In the genomic region with DNA sequence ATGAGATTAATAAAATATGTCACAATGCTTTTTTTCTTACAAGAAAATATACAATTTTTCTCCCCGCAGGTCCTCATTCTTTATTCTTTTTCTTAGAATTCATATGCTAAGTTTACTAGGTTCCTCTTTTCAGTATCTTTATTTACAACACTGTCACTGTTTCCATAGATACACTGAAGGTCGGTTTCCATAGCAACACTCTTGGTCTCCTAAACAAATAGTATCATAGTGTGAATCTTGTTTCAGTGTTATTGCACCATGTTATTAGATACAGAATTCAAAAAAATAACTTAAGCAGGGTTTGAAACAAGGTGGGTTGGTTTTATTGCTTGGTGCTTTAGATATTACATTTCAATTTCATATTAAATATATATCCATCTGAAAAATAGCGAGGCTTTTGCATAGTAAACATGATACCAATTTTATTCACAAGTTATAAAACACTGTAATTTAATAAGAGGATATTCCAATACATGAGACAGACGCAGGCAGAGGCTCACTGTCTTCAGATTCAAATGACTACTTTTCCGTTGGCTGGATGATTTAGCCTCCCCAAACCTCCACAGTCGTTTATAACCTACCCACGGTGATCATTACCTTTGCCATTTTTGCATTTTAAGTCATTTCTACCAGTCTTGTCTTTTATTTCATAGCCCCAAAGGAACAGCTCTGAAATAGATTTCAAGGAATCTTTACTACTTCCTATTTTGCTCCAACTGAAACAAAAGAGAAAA, we compare ENCODE assay signal across 8 cellular contexts.
DNase-seq lines count a peak whose midpoint lies in the region; ATAC-seq, FAIRE-seq and TF ChIP-seq lines count a peak whose summit lies in the region.

No MANE protein-coding gene starts in this region.

- POLR2A ChIA-PET in endothelial cell of umbilical vein (lab: Charles Lee): interaction anchor here (1.0 kb wide), 1 partner anchor 89 kb away, joined by 3 read pairs; the partner anchor contains the start of gene KLF6

- no peaks in the 10 kb centered on the region for H4K20me1 ChIP-seq in endothelial cell of umbilical vein (replicated peaks; ENCODE audit: control insufficient read depth, extremely low read depth, insufficient read depth, low read length)

- peaks cover 13% of the 10 kb centered on the region for H3K4me1 ChIP-seq in endothelial cell of umbilical vein (ENCODE audit: control insufficient read depth, extremely low read depth, insufficient read depth, low read length)

- no peak overlapping the region for H3K4me3 ChIP-seq in endothelial cell of umbilical vein (replicated peaks in 1 of 3; ENCODE audit: insufficient read depth in 1 of 3, low read depth in 1 of 3, low read length in 3 of 3)

- ATAC-seq in GM19372 (IDR thresholded peaks at IDR 0.05; ENCODE audit: low read depth, unreplicated experiment) (peak; percentile 66), HG03354 (IDR thresholded peaks at IDR 0.05; ENCODE audit: poor library complexity, severe bottlenecking, unreplicated experiment) (peak; percentile 72)

- no peak for TF ChIP-seq POLR2A in endothelial cell of umbilical vein (IDR thresholded peaks at IDR 0.05; ENCODE audit: low read depth, low read length)

- H3K79me2 ChIP-seq in endothelial cell of umbilical vein (ENCODE audit: control insufficient read depth, insufficient read depth, low read length): no peaks in the 10 kb centered on the region

- no TSS peak for BruUV-seq in Calu3 (replicated peaks; lab: Mats Ljungman, UMichigan)
- no TSS peak for BruUV-seq in endothelial cell of umbilical vein (replicated peaks; lab: Mats Ljungman, UMichigan)

- H3K9me3 Mint-ChIP-seq in Calu3 (ENCODE audit: low read depth, unreplicated experiment) (no peaks in the 10 kb centered on the region), osteocyte (ENCODE audit: unreplicated experiment) (no peaks in the 10 kb centered on the region)

- no peak overlapping the region for H3K9ac ChIP-seq in endothelial cell of umbilical vein (replicated peaks; ENCODE audit: extremely low read depth, insufficient read depth, low read length)

- H3K9me1 ChIP-seq in endothelial cell of umbilical vein (replicated peaks; ENCODE audit: control insufficient read depth, extremely low read depth, insufficient read depth, low read length): no peaks in the 10 kb centered on the region

- no peak overlapping the region for H3K27ac ChIP-seq in endothelial cell of umbilical vein (ENCODE audit: insufficient read depth, low read depth, low read length)

- CTCF ChIA-PET in Calu3 (lab: Charles Lee): no interaction called here
- CTCF ChIA-PET in endothelial cell of umbilical vein (lab: Charles Lee): interaction anchor here (0.6 to 1.6 kb wide), 4 partner anchors 9 to 329 kb away, joined by 3 to 7 read pairs (median 4); no protein-coding TSS in a partner anchor

- H3K4me1 Mint-ChIP-seq in Calu3 (ENCODE audit: low read depth, unreplicated experiment) (peaks cover 50% of the 10 kb centered on the region), osteocyte (ENCODE audit: unreplicated experiment) (peaks cover 25% of the 10 kb centered on the region)

- no peaks in the 10 kb centered on the region for H3K36me3 ChIP-seq in endothelial cell of umbilical vein (ENCODE audit: control insufficient read depth in 2 of 2, extremely low read depth in 1 of 2, insufficient read depth in 2 of 2, low read length in 2 of 2)

- DNase-seq in Calu3: no peak
- DNase-seq in RPMI7951 (ENCODE audit: low read depth): peak; percentile 79
- DNase-seq in endothelial cell of umbilical vein (ENCODE audit: low read depth, low spot score): peak; percentile 64
- DNase-seq in osteocyte (ENCODE audit: extremely low spot score, unreplicated experiment): no peak
- DNase-seq in activated effector memory CD4-positive, alpha-beta T cell treated with Interleukin-2 at 50 U/mL for 16 hours: no peak
- DNase-seq in stimulated activated CD4-positive, alpha-beta T cell treated with anti-CD3 and anti-CD28 coated beads, Interleukin-4, amount 100 ng/mL, for 4 hours: no peak

- TF ChIP-seq CTCF in Calu3 (IDR thresholded peaks at IDR 0.05; ENCODE audit: unreplicated experiment) (no peak), endothelial cell of umbilical vein (IDR thresholded peaks at IDR 0.05; ENCODE audit: extremely low read depth in 1 of 2, insufficient read depth in 1 of 2, low read depth in 1 of 2, low read length in 2 of 2) (no peak), osteocyte (IDR thresholded peaks at IDR 0.05) (no peak)

- peaks cover 10% of the 10 kb centered on the region for H3K36me3 Mint-ChIP-seq in Calu3 (ENCODE audit: insufficient read depth, unreplicated experiment)
- no peaks in the 10 kb centered on the region for H3K36me3 Mint-ChIP-seq in osteocyte (ENCODE audit: unreplicated experiment)

- intact Hi-C loops in Calu3 (cut with micrococcal nuclease; ENCODE audit: unreplicated experiment) (no loop called here), endothelial cell of umbilical vein (cut with micrococcal nuclease) (no loop called here)

- no peaks in the 10 kb centered on the region for H3K27me3 ChIP-seq in endothelial cell of umbilical vein (ENCODE audit: control insufficient read depth in 2 of 2, insufficient read depth in 2 of 2, low read length in 2 of 2)

- H3K9me3 ChIP-seq in endothelial cell of umbilical vein (replicated peaks; ENCODE audit: control insufficient read depth, insufficient read depth, low read length): no peaks in the 10 kb centered on the region

- H3K27ac Mint-ChIP-seq in Calu3 (ENCODE audit: unreplicated experiment): peak overlapping the region; percentile 81
- peak overlapping the region; percentile 87 for H3K27ac Mint-ChIP-seq in osteocyte (ENCODE audit: unreplicated experiment)

- dilution Hi-C loops in endothelial cell of umbilical vein (cut with MboI; ENCODE audit: extremely low pct_ligation_motif_present, low sequenced_read_pairs): no loop called here

- no peak overlapping the region for H3K4me3 Mint-ChIP-seq in Calu3 (ENCODE audit: low read depth, unreplicated experiment)
- no peak overlapping the region for H3K4me3 Mint-ChIP-seq in osteocyte (ENCODE audit: unreplicated experiment)

- H3K27me3 Mint-ChIP-seq in Calu3 (ENCODE audit: unreplicated experiment) (no peaks in the 10 kb centered on the region), osteocyte (ENCODE audit: unreplicated experiment) (no peaks in the 10 kb centered on the region)

- FAIRE-seq in endothelial cell of umbilical vein (lab: Jason Lieb, UNC): no peak

- no peak overlapping the region for H2AFZ ChIP-seq in endothelial cell of umbilical vein (ENCODE audit: low read depth, low read length)

- no peak overlapping the region for H3K4me2 ChIP-seq in endothelial cell of umbilical vein (ENCODE audit: insufficient read depth, low read length)

TF ChIP-seq in endothelial cell of umbilical vein, 7 proteins besides CTCF, POLR2A, EP300 and RAD21:
- no peak for TF ChIP-seq FOS (IDR thresholded peaks at IDR 0.05; ENCODE audit: borderline replicate concordance, insufficient read depth, low read length)
- TF ChIP-seq JUN (IDR thresholded peaks at IDR 0.05; ENCODE audit: borderline replicate concordance, insufficient read depth, insufficient read length, low read depth): no peak
- no peak for TF ChIP-seq EZH2 (IDR thresholded peaks at IDR 0.05; ENCODE audit: borderline replicate concordance, low read depth, low read length, severe bottlenecking)
- TF ChIP-seq GATA2 (IDR thresholded peaks at IDR 0.05; ENCODE audit: insufficient read depth, insufficient read length, low read depth, low read length): no peak
- no peak for TF ChIP-seq POLR2AphosphoS5 (IDR thresholded peaks at IDR 0.05; ENCODE audit: insufficient read depth, low read depth, low read length)
- TF ChIP-seq, protein P1, sequence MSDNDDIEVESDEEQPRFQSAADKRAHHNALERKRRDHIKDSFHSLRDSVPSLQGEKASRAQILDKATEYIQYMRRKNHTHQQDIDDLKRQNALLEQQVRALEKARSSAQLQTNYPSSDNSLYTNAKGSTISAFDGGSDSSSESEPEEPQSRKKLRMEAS (IDR thresholded peaks at IDR 0.05; ENCODE audit: insufficient read depth, insufficient read length): no peak
- TF ChIP-seq MYC (IDR thresholded peaks at IDR 0.05; ENCODE audit: low read depth, low read length): no peak

Comparison
In these comparisons a context has a peak if more than half of its experiments do, and no peak if none do; other contexts are left out.
1. DNase-seq: peak in RPMI7951 (single experiment) and endothelial cell of umbilical vein (single experiment); none in Calu3 (single experiment), osteocyte (single experiment), activated effector memory CD4-positive, alpha-beta T cell treated with Interleukin-2 at 50 U/mL for 16 hours (single experiment) and stimulated activated CD4-positive, alpha-beta T cell treated with anti-CD3 and anti-CD28 coated beads, Interleukin-4, amount 100 ng/mL, for 4 hours (0 of 2).